Comparison of ENCODE assay signal across 9 cellular contexts in the genomic region with DNA sequence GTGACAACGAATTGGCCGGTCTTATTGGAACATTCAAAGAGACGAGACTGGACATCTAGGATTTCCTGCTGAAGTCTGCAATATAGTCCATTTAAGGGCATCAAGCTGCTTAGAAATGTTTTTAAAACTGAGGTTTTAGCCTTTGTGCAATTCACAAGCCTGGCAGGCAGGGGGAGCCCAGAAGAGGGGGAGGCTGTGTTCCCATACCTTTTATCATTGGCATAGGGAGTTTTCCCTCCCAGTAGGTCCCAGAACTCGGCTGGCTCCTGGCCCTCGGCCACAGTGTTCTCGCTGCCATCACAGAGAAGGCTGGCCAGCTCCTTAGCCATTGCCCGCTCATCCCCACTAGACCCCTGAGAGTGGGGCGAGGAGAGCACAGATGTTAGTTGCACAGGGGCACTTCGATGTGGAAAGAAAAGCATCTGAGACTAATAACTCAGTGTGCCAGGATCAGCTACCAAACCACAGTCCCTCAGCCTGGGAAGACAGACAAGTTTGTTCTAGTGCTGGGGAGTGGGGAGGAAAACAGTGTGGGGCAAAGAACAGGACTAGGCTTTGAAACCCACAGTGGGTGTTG. TPM values are rescaled to one million over a fixed set of nuclear protein-coding genes. Genes with fewer than 3 reads are reported as not detected.
DNase-seq lines count a peak whose midpoint lies in the region; ATAC-seq and TF ChIP-seq lines count a peak whose summit lies in the region.
"Had no signal": no experiment of that assay in that cellular context is flagged by ENCODE, and none has a peak within 500 bp of the region (broad histone marks: within the 10 kb centered on the region; RNA-seq: fewer than 3 reads in every experiment).

No MANE protein-coding gene starts in this region.

- intact Hi-C loops in activated CD4-positive, alpha-beta T cell treated with anti-CD3 and anti-CD28 coated beads, Interleukin-2, amount 10 ng/mL, durations not matched to agents 24 days and 14 days (cut with micrococcal nuclease): loop anchor here (1.0 kb wide), 1 partner anchor 102 kb away; no protein-coding TSS in a partner anchor
- intact Hi-C loops in natural killer cell (cut with micrococcal nuclease): loop anchor here (1.0 kb wide), 1 partner anchor 102 kb away; no protein-coding TSS in a partner anchor

- no peaks in the 10 kb centered on the region for H3K9me3 Mint-ChIP-seq in activated CD4-positive, alpha-beta T cell treated with anti-CD3 and anti-CD28 coated beads, Interleukin-2, amount 10 ng/mL, durations not matched to agents 24 days and 14 days
- H3K9me3 Mint-ChIP-seq in natural killer cell: no peaks in the 10 kb centered on the region
- H3K9me3 Mint-ChIP-seq: activated naive CD4-positive, alpha-beta T cell treated with anti-CD3 and anti-CD28 coated beads, Interleukin-2, amount 50 U/mL, for 24 hours had no signal

- no peaks in the 10 kb centered on the region for H3K27me3 Mint-ChIP-seq in activated CD4-positive, alpha-beta T cell treated with anti-CD3 and anti-CD28 coated beads, Interleukin-2, amount 10 ng/mL, durations not matched to agents 24 days and 14 days
- H3K27me3 Mint-ChIP-seq in natural killer cell (ENCODE audit: low read depth in 2 of 2): no peaks in the 10 kb centered on the region
- H3K27me3 Mint-ChIP-seq: activated naive CD4-positive, alpha-beta T cell treated with anti-CD3 and anti-CD28 coated beads, Interleukin-2, amount 50 U/mL, for 24 hours had no signal

- DNase-seq in SKM-1 treated with dmso at 0.1 percent for 144 hours (lab: John Stamatoyannopoulos, UW; ENCODE audit: unreplicated experiment) (peak; percentile 1), SKM-1 (lab: John Stamatoyannopoulos, UW; ENCODE audit: unreplicated experiment) (no peak), NB4 (ENCODE audit: low read depth) (peak; percentile 27), natural killer cell (no peak), globus pallidus (ENCODE audit: low spot score) (no peak)
- peak; percentile 79 for DNase-seq in activated CD4-positive, alpha-beta T cell treated with anti-CD3 and anti-CD28 coated beads, Interleukin-2, amount 10 ng/mL, durations not matched to agents 24 days and 14 days

- TF ChIP-seq POLR2A in NB4 (IDR thresholded peaks at IDR 0.05; ENCODE audit: extremely low read depth, insufficient read length): no peak

- H3K27ac Mint-ChIP-seq in activated CD4-positive, alpha-beta T cell treated with anti-CD3 and anti-CD28 coated beads, Interleukin-2, amount 10 ng/mL, durations not matched to agents 24 days and 14 days: no peak overlapping the region
- no peak overlapping the region for H3K27ac Mint-ChIP-seq in natural killer cell

- H3K4me3 ChIP-seq in NB4 (ENCODE audit: low read depth, low read length): no peak overlapping the region

- peaks cover 22% of the 10 kb centered on the region for H3K36me3 Mint-ChIP-seq in activated CD4-positive, alpha-beta T cell treated with anti-CD3 and anti-CD28 coated beads, Interleukin-2, amount 10 ng/mL, durations not matched to agents 24 days and 14 days (ENCODE audit: low read depth)
- H3K36me3 Mint-ChIP-seq in natural killer cell: peaks cover 7% of the 10 kb centered on the region

- H3K4me1 Mint-ChIP-seq in activated CD4-positive, alpha-beta T cell treated with anti-CD3 and anti-CD28 coated beads, Interleukin-2, amount 10 ng/mL, durations not matched to agents 24 days and 14 days: peaks cover 2% of the 10 kb centered on the region
- peaks cover 0 to 6% of the 10 kb centered on the region in 2 donors for H3K4me1 Mint-ChIP-seq in natural killer cell
- H3K4me1 Mint-ChIP-seq: activated naive CD4-positive, alpha-beta T cell treated with anti-CD3 and anti-CD28 coated beads, Interleukin-2, amount 50 U/mL, for 24 hours had no signal

- ATAC-seq in esophagus mucosa (peak; percentile 54), natural killer cell (no peak), GM18870 (IDR thresholded peaks at IDR 0.05; ENCODE audit: unreplicated experiment) (no peak)

- H3K4me3 Mint-ChIP-seq in activated CD4-positive, alpha-beta T cell treated with anti-CD3 and anti-CD28 coated beads, Interleukin-2, amount 10 ng/mL, durations not matched to agents 24 days and 14 days: no peak overlapping the region
- no peak overlapping the region for H3K4me3 Mint-ChIP-seq in natural killer cell
- H3K4me3 Mint-ChIP-seq: activated naive CD4-positive, alpha-beta T cell treated with anti-CD3 and anti-CD28 coated beads, Interleukin-2, amount 50 U/mL, for 24 hours had no signal

- TF ChIP-seq CTCF in NB4 (IDR thresholded peaks at IDR 0.05; ENCODE audit: low read depth, low read length): peak; percentile 82
- peak; percentile 63 for TF ChIP-seq CTCF in natural killer cell (IDR thresholded peaks at IDR 0.05)

RNA-seq across cellular contexts. Expression of gene AVIL, which starts 15.1 kb away (rescaled TPM):
- 1.2 and 1.9 TPM in 2 replicates for total RNA-seq in activated CD4-positive, alpha-beta T cell treated with anti-CD3 and anti-CD28 coated beads, Interleukin-2, amount 10 ng/mL, durations not matched to agents 24 days and 14 days
- 1.7 TPM for total RNA-seq in esophagus mucosa
- total RNA-seq in natural killer cell: 1 to 10 TPM in 2 of 3 donors, under 1 TPM in 1; 0.45 to 2.2 (median 1.3) TPM

RNA-seq across cellular contexts. Expression of gene TSFM, which starts 20.8 kb away (rescaled TPM):
- 62.5 and 64.3 TPM in 2 replicates for total RNA-seq in activated CD4-positive, alpha-beta T cell treated with anti-CD3 and anti-CD28 coated beads, Interleukin-2, amount 10 ng/mL, durations not matched to agents 24 days and 14 days
- total RNA-seq in esophagus mucosa: 22.6 TPM
- total RNA-seq in natural killer cell: 10 to 100 TPM; 17.6 to 19.7 (median 17.7) TPM

RNA-seq across cellular contexts. Expression of gene EEF1AKMT3, which starts 31.0 kb away (rescaled TPM):
- 5.2 and 6.1 TPM in 2 replicates for total RNA-seq in activated CD4-positive, alpha-beta T cell treated with anti-CD3 and anti-CD28 coated beads, Interleukin-2, amount 10 ng/mL, durations not matched to agents 24 days and 14 days
- total RNA-seq in esophagus mucosa (3.4 TPM), natural killer cell (1 to 10 TPM; 1.3 to 2.6 (median 2.2) TPM)

RNA-seq across cellular contexts. Expression of gene METTL1, which starts 31.5 kb away (rescaled TPM):
- 72.2 and 79.8 TPM in 2 replicates for total RNA-seq in activated CD4-positive, alpha-beta T cell treated with anti-CD3 and anti-CD28 coated beads, Interleukin-2, amount 10 ng/mL, durations not matched to agents 24 days and 14 days
- total RNA-seq in esophagus mucosa (20.2 TPM), natural killer cell (10 to 100 TPM in 1 of 3 donors, 1 to 10 TPM in 2; 8.0 to 12.5 (median 8.8) TPM)

RNA-seq across cellular contexts. Expression of gene CYP27B1, which starts 36.5 kb away (rescaled TPM):
- 12.3 and 12.7 TPM in 2 replicates for total RNA-seq in activated CD4-positive, alpha-beta T cell treated with anti-CD3 and anti-CD28 coated beads, Interleukin-2, amount 10 ng/mL, durations not matched to agents 24 days and 14 days
- total RNA-seq in esophagus mucosa (1.6 TPM), natural killer cell (1 to 10 TPM; 1.1 to 1.7 (median 1.6) TPM)

Comparison
In these comparisons a context has a peak if more than half of its experiments do, and no peak if none do; other contexts are left out.
1. DNase-seq: peak in SKM-1 treated with dmso at 0.1 percent for 144 hours (single experiment), NB4 (single experiment) and activated CD4-positive, alpha-beta T cell treated with anti-CD3 and anti-CD28 coated beads, Interleukin-2, amount 10 ng/mL, durations not matched to agents 24 days and 14 days (single experiment); none in SKM-1 (single experiment), natural killer cell (single experiment) and globus pallidus (single experiment).